Comparison of ENCODE assay signal across 26 cellular contexts in genomic region chr9:116928283-116928682, GRCh38.
DNase-seq lines count a peak whose midpoint lies in the region; ATAC-seq, FAIRE-seq and TF ChIP-seq lines count a peak whose summit lies in the region.
"Had no signal": no experiment of that assay in that cellular context is flagged by ENCODE, and none has a peak within 500 bp of the region (broad histone marks: within the 10 kb centered on the region; RNA-seq: fewer than 3 reads in every experiment).

No MANE protein-coding gene starts in this region.

- peak overlapping the region; percentile 97 for H2BK12ac ChIP-seq in H1 (ENCODE audit: low read depth, low read length)

- H2AFZ ChIP-seq in H1 (ENCODE audit: low read length): no peak overlapping the region
- H2AFZ ChIP-seq: PC-9 had no signal

- H2BK15ac ChIP-seq in H1 (ENCODE audit: low read length): no peak overlapping the region

- no peak overlapping the region for H3K4me3 Mint-ChIP-seq in T-helper 17 cell

- H3K4me1 ChIP-seq in HUES48 (ENCODE audit: control insufficient read depth, insufficient read depth, low read length) (peaks cover 36% of the 10 kb centered on the region), H1 (replicated peaks in 1 of 4; ENCODE audit: control insufficient read depth in 3 of 4, insufficient read depth in 4 of 4, low read length in 3 of 4) (peaks cover 14 to 32% (median 22%) of the 10 kb centered on the region in 4 experiments), iPS-20b (ENCODE audit: insufficient read depth, low read length) (peaks cover 41% of the 10 kb centered on the region)

- TF ChIP-seq EP300 in H1 (IDR thresholded peaks at IDR 0.05; ENCODE audit: borderline replicate concordance in 1 of 2, low read depth in 2 of 2, low read length in 2 of 2): no peak

- peak; percentile 38 for ATAC-seq in GM18519 (IDR thresholded peaks at IDR 0.05; ENCODE audit: low FRiP score, unreplicated experiment)
- ATAC-seq in HG02763 (IDR thresholded peaks at IDR 0.05; ENCODE audit: unreplicated experiment): no peak
- ATAC-seq in HG02678 (IDR thresholded peaks at IDR 0.05; ENCODE audit: unreplicated experiment): no peak
- ATAC-seq in T-helper 17 cell: no peak

- H3K9ac ChIP-seq in HUES48 (ENCODE audit: low read depth, low read length) (peak overlapping the region; percentile 44; the same call in 1 of the 2 replicates), H1 (replicated peaks in 1 of 4; ENCODE audit: extremely low read depth in 1 of 4, low read depth in 3 of 4, low read length in 3 of 4) (no peak overlapping the region), iPS-20b (ENCODE audit: low read depth, low read length) (peak overlapping the region; percentile 56; the same call in 1 of the 2 replicates)

- H3K27ac ChIP-seq in HUES48 (ENCODE audit: low read depth, low read length): peak overlapping the region; percentile 91
- H3K27ac ChIP-seq in H1 (ENCODE audit: low read depth, low read length): peak overlapping the region; percentile 76
- H3K27ac ChIP-seq in iPS-20b (ENCODE audit: low read length): peak overlapping the region; percentile 91
- H3K27ac ChIP-seq: C4-2B, PC-9 had no signal

- no peaks in the 10 kb centered on the region for H3K79me1 ChIP-seq in H1 (ENCODE audit: low read depth, low read length)

- peak overlapping the region in 1 of 2 experiments; percentile 80; a peak in 1 of 4 replicates for H3K4me2 ChIP-seq in H1 (ENCODE audit: insufficient read depth in 1 of 2, low read depth in 2 of 2, low read length in 2 of 2)
- H3K4me2 ChIP-seq: PC-9 had no signal

- H2AK5ac ChIP-seq in H1 (ENCODE audit: low read depth, low read length): peak overlapping the region; percentile 83; the same call in 1 of the 2 replicates

- H3K9me3 ChIP-seq in HUES48 (ENCODE audit: control insufficient read depth, insufficient read depth, low read length): no peaks in the 10 kb centered on the region
- no peaks in the 10 kb centered on the region for H3K9me3 ChIP-seq in H1 (ENCODE audit: insufficient read depth in 2 of 2, low read depth in 1 of 2, low read length in 1 of 2)
- no peaks in the 10 kb centered on the region for H3K9me3 ChIP-seq in iPS-20b (ENCODE audit: insufficient read depth, low read depth, low read length)
- H3K9me3 ChIP-seq in T-helper 17 cell (ENCODE audit: control insufficient read depth, low read length, poor library complexity, severe bottlenecking): no peaks in the 10 kb centered on the region
- H3K9me3 ChIP-seq: MG63 had no signal

- no peaks in the 10 kb centered on the region for H3K79me2 ChIP-seq in H1 (ENCODE audit: control insufficient read depth in 1 of 2, insufficient read depth in 2 of 2, low read length in 2 of 2)

- H3K27me3 Mint-ChIP-seq in T-helper 17 cell: no peaks in the 10 kb centered on the region

- H3K23me2 ChIP-seq in H1 (ENCODE audit: low read depth, low read length): peaks cover 2% of the 10 kb centered on the region

- H3K36me3 ChIP-seq in HUES48 (ENCODE audit: control insufficient read depth, insufficient read depth, low read length): no peaks in the 10 kb centered on the region
- no peaks in the 10 kb centered on the region for H3K36me3 ChIP-seq in H1 (ENCODE audit: control insufficient read depth in 2 of 4, insufficient read depth in 4 of 4, low read length in 3 of 4)
- no peaks in the 10 kb centered on the region for H3K36me3 ChIP-seq in iPS-20b (ENCODE audit: insufficient read depth, low read depth, low read length)
- H3K36me3 ChIP-seq: MG63 had no signal

- 52% methylated on average over 2 of the region's 2 CpGs; no CpG with 5 or more reads in 1 of the 2 experiments for WGBS in H1 (ENCODE audit: extremely low coverage in 1 of 2, insufficient coverage in 1 of 2, insufficient read length in 1 of 2, insufficient replicate concordance in 2 of 2, low coverage in 1 of 2, low lambda C conversion rate in 2 of 2, missing lambda C conversion rate in 1 of 2), 2 experiments

- CTCF ChIA-PET in H1 (lab: Charles Lee; ENCODE audit: partially characterized antibody): interaction anchor here (1.4 to 4.4 kb wide), 5 partner anchors 10 to 485 kb away, joined by 3 to 21 read pairs (median 5); no protein-coding TSS in a partner anchor

- H4K91ac ChIP-seq in H1 (replicated peaks; ENCODE audit: insufficient read length, low read length): peak overlapping the region; percentile 98

- POLR2A ChIA-PET in H1 (lab: Charles Lee; ENCODE audit: partially characterized antibody): interaction anchor here (1.5 to 1.9 kb wide), 4 partner anchors 9 to 28 kb away, joined by 4 to 6 read pairs (median 4); no protein-coding TSS in a partner anchor

- TF ChIP-seq RAD21 in H1 (IDR thresholded peaks at IDR 0.05 in 1 of 2, conservative IDR thresholded peaks at IDR 0.05 in 1 of 2; ENCODE audit: low read depth in 2 of 2, low read length in 2 of 2): no peak

- H3K56ac ChIP-seq in H1 (replicated peaks; ENCODE audit: insufficient read length, low read depth, low read length): peak overlapping the region; percentile 56

- no peak overlapping the region for H3K23ac ChIP-seq in H1 (ENCODE audit: insufficient read length)

- H4K20me1 ChIP-seq in H1 (replicated peaks in 1 of 2; ENCODE audit: control insufficient read depth in 1 of 2, insufficient read depth in 2 of 2, low read length in 2 of 2): no peaks in the 10 kb centered on the region

- no peaks in the 10 kb centered on the region for H3K4me1 Mint-ChIP-seq in T-helper 17 cell

- H2BK20ac ChIP-seq in H1 (ENCODE audit: low read length): peak overlapping the region; percentile 99

- TF ChIP-seq CTCF in H1 (IDR thresholded peaks at IDR 0.05; ENCODE audit: control extremely low read depth in 1 of 3, insufficient read depth in 1 of 3, low read depth in 1 of 3, low read length in 3 of 3): no peak

- peak overlapping the region; percentile 44; the same call in 1 of the 2 replicates for H3K18ac ChIP-seq in H1 (ENCODE audit: extremely low read depth, low read length)

- peak overlapping the region; percentile 70 for H4K5ac ChIP-seq in H1 (ENCODE audit: insufficient read length, low read depth, low read length)

- peak overlapping the region; percentile 99 for H2BK120ac ChIP-seq in H1 (replicated peaks; ENCODE audit: low read depth, low read length)

- H2BK5ac ChIP-seq in H1 (ENCODE audit: low read depth, low read length): peak overlapping the region; percentile 96

- H3K4me3 ChIP-seq in HUES48 (ENCODE audit: low read depth, low read length) (no peak overlapping the region), H1 (ENCODE audit: extremely low read depth in 1 of 4, insufficient read depth in 2 of 4, low read depth in 3 of 4, low read length in 4 of 4) (peak overlapping the region in 1 of 4 experiments; percentile 22; a peak in 1 of 8 replicates), iPS-20b (ENCODE audit: low read length) (peak overlapping the region; percentile 40; the same call in 1 of the 2 replicates)
- H3K4me3 ChIP-seq: MG63, PC-9 had no signal

- H4K8ac ChIP-seq in H1 (ENCODE audit: extremely low read depth, insufficient read depth, low read length): no peak overlapping the region

- peak; percentile 82 for FAIRE-seq in H1 (lab: Jason Lieb, UNC)
- FAIRE-seq: A204.1, D721Med, H54, HTR-8/SVneo had no signal

- H3K27me3 ChIP-seq in HUES48 (ENCODE audit: control insufficient read depth, insufficient read depth, low read length) (no peaks in the 10 kb centered on the region), H1 (replicated peaks in 1 of 4; ENCODE audit: control insufficient read depth in 3 of 4, extremely low read depth in 1 of 4, insufficient read depth in 3 of 4, low read length in 3 of 4) (no peaks in the 10 kb centered on the region), iPS-20b (ENCODE audit: insufficient read depth, low read length) (no peaks in the 10 kb centered on the region)
- H3K27me3 ChIP-seq: MG63 had no signal

- H3K4ac ChIP-seq in H1 (replicated peaks; ENCODE audit: insufficient read length, low read depth, low read length): peak overlapping the region; percentile 86

- no peak for TF ChIP-seq POLR2A in H1 (IDR thresholded peaks at IDR 0.05; ENCODE audit: control extremely low read depth in 1 of 2, low read depth in 2 of 2, low read length in 2 of 2)

- H3K14ac ChIP-seq in H1 (ENCODE audit: insufficient read length): no peak overlapping the region

- H3K27ac Mint-ChIP-seq in T-helper 17 cell: no peak overlapping the region

- no peak for DNase-seq in H1 (ENCODE audit: low read depth in 1 of 2, low spot score in 2 of 2)
- no peak for DNase-seq in hypothalamus (lab: John Stamatoyannopoulos, UW)
- no peak for DNase-seq in T-helper 17 cell
- DNase-seq: EL, GF-D8, Kasumi-1, MG63, NCI-H1417 treated with DMSO at 0.1 percent for 48 hours, NCI-H187 treated with DMSO at 0.1 percent for 48 hours, NCI-H2107, NCI-H2227 treated with DMSO at 0.1 percent for 48 hours, NCI-H510A, NCI-H748 treated with DMSO at 0.1 percent for 48 hours, RPMI8226, SHP77 had no signal

- H3K36me3 Mint-ChIP-seq in T-helper 17 cell (ENCODE audit: low read depth): no peaks in the 10 kb centered on the region

TF ChIP-seq in H1, 55 proteins besides CTCF, POLR2A, EP300 and RAD21:
- TF ChIP-seq SIX5 (IDR thresholded peaks at IDR 0.05; ENCODE audit: low read depth, low read length): no peak
- peak; percentile 42; the same call in 1 of the 2 replicates for TF ChIP-seq MAX (IDR thresholded peaks at IDR 0.05)

Comparison
In these comparisons a context has a peak if more than half of its experiments do, and no peak if none do; other contexts are left out.
1. H3K9ac ChIP-seq: peak in HUES48 (single experiment) and iPS-20b (single experiment); none in H1 (0 of 4).
2. Peak in every context shown above with its lines, with median percentiles within 50 percentile points of each other: H3K27ac ChIP-seq.